8 cellular contexts compared by ENCODE assay signal in the genomic region with DNA sequence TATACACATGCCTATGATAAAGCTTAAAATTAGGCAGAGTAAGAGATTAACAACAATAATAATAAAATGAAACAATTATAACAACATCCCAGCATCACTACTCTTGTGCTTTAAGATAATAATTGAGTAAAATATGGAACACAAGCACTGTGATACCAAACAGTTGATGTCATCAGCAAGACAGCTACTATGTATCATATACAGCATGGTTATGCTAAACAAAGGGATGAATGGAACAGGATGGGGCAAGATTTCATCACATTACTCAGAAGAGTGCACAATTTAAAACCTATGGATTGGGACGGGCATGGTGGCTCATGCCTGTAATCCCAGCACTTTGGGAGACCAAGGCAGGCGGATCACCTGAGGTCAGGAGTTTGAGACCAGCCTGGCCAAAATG.
"Had no signal": no experiment of that assay in that cellular context is flagged by ENCODE, and none has a peak within 500 bp of the region (broad histone marks: within the 10 kb centered on the region; RNA-seq: fewer than 3 reads in every experiment).

No MANE protein-coding gene starts in this region.

- H3K4me1 Mint-ChIP-seq: IgD-negative memory B cell had no signal

- H3K36me3 Mint-ChIP-seq: IgD-negative memory B cell had no signal

- ATAC-seq: HepG2, K562 had no signal

- H3K27ac Mint-ChIP-seq: IgD-negative memory B cell had no signal

- H3K4me3 ChIP-seq: K562 had no signal

- FAIRE-seq: HepG2, HTR-8/SVneo, K562 had no signal

- H3K27ac ChIP-seq: HL-60 had no signal

- H3K4me3 Mint-ChIP-seq: IgD-negative memory B cell had no signal

- H3K27me3 Mint-ChIP-seq: IgD-negative memory B cell had no signal

- DNase-seq: IMR-90, KBM-7, KG1 had no signal
